ENCODE assay signal across 8 cellular contexts in genomic region chr12:1629338-1630080, GRCh38. TPM values are rescaled to one million over a fixed set of nuclear protein-coding genes. Genes with fewer than 3 reads are reported as not detected.
A peak's percentile ranks its signal among the peaks of the same experiment; 100 is the strongest.
DNase-seq lines count a peak whose midpoint lies in the region; ATAC-seq and TF ChIP-seq lines count a peak whose summit lies in the region.

No MANE protein-coding gene starts in this region.

- no peaks in the 10 kb centered on the region for H3K27me3 ChIP-seq in thoracic aorta (replicated peaks; ENCODE audit: insufficient read depth)

- peak; percentile 24 for TF ChIP-seq CTCF in thoracic aorta (IDR thresholded peaks at IDR 0.05)

- ATAC-seq in HG03354 (IDR thresholded peaks at IDR 0.05; ENCODE audit: poor library complexity, severe bottlenecking, unreplicated experiment) = peak; percentile 43
- ATAC-seq in thoracic aorta (ENCODE audit: insufficient number of reproducible peaks, low FRiP score, low read depth) = no peak

- peak overlapping the region; percentile 73 for H3K4me3 ChIP-seq in thoracic aorta

- no peaks in the 10 kb centered on the region for H3K36me3 ChIP-seq in thoracic aorta

- H3K4me1 ChIP-seq in thoracic aorta (ENCODE audit: control insufficient read depth in 1 of 2, low read depth in 2 of 2) = peaks cover 6 to 26% of the 10 kb centered on the region in 2 donors

- no peaks in the 10 kb centered on the region for H3K9me3 ChIP-seq in thoracic aorta

- peak; percentile 20 for DNase-seq in AG20443 (ENCODE audit: low spot score)
- peak; percentile 94 for DNase-seq in islet precursor cell
- no peak for DNase-seq in thoracic aorta (ENCODE audit: low spot score)
- no peak for DNase-seq in stimulated activated CD4-positive, alpha-beta T cell treated with anti-CD3 and anti-CD28 coated beads, Interleukin-15, amount 100 ng/mL, for 24 hours
- no peak for DNase-seq in stimulated activated CD4-positive, alpha-beta T cell treated with anti-CD3 and anti-CD28 coated beads, Interleukin-1b, Interleukin-23, amount 100 ng/mL, for 48 hours
- no peak for DNase-seq in AG08395 (ENCODE audit: low spot score)

- H3K27ac ChIP-seq in angular gyrus (ENCODE audit: low read depth, low read length) = peak overlapping the region; percentile 19
- no peak overlapping the region for H3K27ac ChIP-seq in thoracic aorta

RNA-seq across cellular contexts. Expression of gene WNT5B, which starts 0.5 kb away (rescaled TPM):
- 1 to 10 TPM; 2.3 to 3.1 TPM for total RNA-seq in thoracic aorta

RNA-seq across cellular contexts. Expression of gene FBXL14, which starts 35.1 kb away (rescaled TPM):
- 10 to 100 TPM; 15.0 to 17.0 TPM for total RNA-seq in thoracic aorta

Comparison
In these comparisons a context has a peak if more than half of its experiments do, and no peak if none do; other contexts are left out.
1. DNase-seq: peak in AG20443 (single experiment) and islet precursor cell (single experiment); none in thoracic aorta (single experiment), stimulated activated CD4-positive, alpha-beta T cell treated with anti-CD3 and anti-CD28 coated beads, Interleukin-15, amount 100 ng/mL, for 24 hours (single experiment), stimulated activated CD4-positive, alpha-beta T cell treated with anti-CD3 and anti-CD28 coated beads, Interleukin-1b, Interleukin-23, amount 100 ng/mL, for 48 hours (single experiment) and AG08395 (single experiment).